ENCODE assay signal across 8 cellular contexts in the genomic region with DNA sequence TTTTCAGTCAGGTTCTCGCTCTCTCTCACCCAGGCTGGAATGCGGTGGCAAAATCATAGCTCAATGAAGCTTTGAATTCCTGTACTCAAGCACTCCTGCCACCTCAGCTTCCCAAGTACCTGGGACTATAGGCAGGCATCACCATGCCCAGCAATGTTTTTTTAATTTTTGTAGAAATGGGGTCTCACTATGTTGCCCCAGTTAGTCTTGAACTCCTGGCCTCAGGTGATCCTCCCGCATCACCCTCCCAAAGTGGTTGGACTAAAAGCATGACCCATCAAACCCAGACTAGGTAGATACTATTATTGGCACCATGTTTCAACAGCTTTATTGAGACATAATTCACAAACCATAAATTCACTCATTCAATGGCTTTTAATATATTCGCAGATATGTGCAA.
"Had no signal": no experiment of that assay in that cellular context is flagged by ENCODE, and none has a peak within 500 bp of the region (broad histone marks: within the 10 kb centered on the region; RNA-seq: fewer than 3 reads in every experiment).

No MANE protein-coding gene starts in this region.

- FAIRE-seq: G401.6, GM12878, GM12891, GM12892, GM18507, GM19239 had no signal

- H3K4me3 ChIP-seq: GM12878 had no signal

- ATAC-seq: GM12878 had no signal

- DNase-seq: GDM1, GF-D8 had no signal
